ENCODE assay signal across 1 cellular context in the genomic region with DNA sequence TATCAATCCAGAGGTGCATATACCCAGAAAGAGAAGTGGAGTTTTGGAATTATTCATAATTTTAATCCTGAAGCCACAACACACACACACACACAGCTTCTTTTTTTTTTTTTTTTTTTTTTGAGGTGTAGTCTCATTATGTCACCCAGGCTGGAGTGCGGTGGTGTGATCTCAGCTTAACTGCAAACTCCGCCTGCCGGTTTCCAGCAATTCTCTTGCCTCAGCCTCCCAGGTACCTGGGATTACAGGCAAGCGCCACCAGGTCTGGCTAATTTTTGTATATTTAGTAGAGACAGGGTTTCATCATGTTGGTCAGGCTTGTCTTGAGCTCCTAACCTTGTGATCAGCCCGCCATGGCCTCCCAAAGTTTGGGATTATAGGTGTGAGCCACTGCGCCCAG.
TF ChIP-seq lines count a peak whose summit lies in the region.

No MANE protein-coding gene starts in this region.

TF ChIP-seq in WTC11, 78 proteins besides CTCF, POLR2A, EP300 and RAD21 (continued from another document):
- no peak for TF ChIP-seq ZNF425 (CRISPR knock-in tag; conservative IDR thresholded peaks at IDR 0.05)
- TF ChIP-seq ZBTB21 (CRISPR knock-in tag; IDR thresholded peaks at IDR 0.05; ENCODE audit: borderline replicate concordance), result no peak
- no peak for TF ChIP-seq SMAD4 (CRISPR knock-in tag; IDR thresholded peaks at IDR 0.05)
- no peak for TF ChIP-seq GRHL2 (CRISPR knock-in tag; IDR thresholded peaks at IDR 0.05; ENCODE audit: insufficient replicate concordance, severe bottlenecking)
- TF ChIP-seq TEAD1 (CRISPR knock-in tag; IDR thresholded peaks at IDR 0.05), result no peak
- TF ChIP-seq CREB1 (CRISPR knock-in tag; IDR thresholded peaks at IDR 0.05), result no peak
- TF ChIP-seq MYBL2 (CRISPR knock-in tag; IDR thresholded peaks at IDR 0.05), result no peak
- no peak for TF ChIP-seq ZNF512 (CRISPR knock-in tag; IDR thresholded peaks at IDR 0.05; ENCODE audit: borderline replicate concordance)
- no peak for TF ChIP-seq ZNF138 (CRISPR knock-in tag; conservative IDR thresholded peaks at IDR 0.05)
